11 cellular contexts compared by ENCODE assay signal in the genomic region with DNA sequence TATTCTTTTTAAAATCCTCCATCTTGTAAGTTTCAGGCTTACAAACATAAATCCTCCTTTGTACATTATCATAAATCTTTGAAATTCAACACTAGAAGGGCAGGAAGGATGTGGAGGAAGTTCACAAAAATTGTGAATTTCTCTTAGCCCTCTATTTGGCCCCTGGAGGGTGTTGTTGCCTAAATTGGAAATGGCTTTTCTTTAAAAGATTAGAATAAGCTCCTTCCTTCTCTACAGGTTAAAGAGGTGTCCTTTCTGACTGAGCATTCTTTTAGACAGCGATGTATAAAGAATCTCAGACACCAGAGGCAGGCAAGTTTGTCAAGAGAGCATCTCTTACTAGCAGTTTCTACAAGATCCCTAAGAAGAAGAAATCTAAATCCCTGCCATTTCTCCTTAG.
"Had no signal": no experiment of that assay in that cellular context is flagged by ENCODE, and none has a peak within 500 bp of the region (broad histone marks: within the 10 kb centered on the region; RNA-seq: fewer than 3 reads in every experiment).

No MANE protein-coding gene starts in this region.

- ATAC-seq: activated T-cell treated with anti-CD3 and anti-CD28 coated beads, Interleukin-2, amount 50 U/mL, for 4 hours; left lung had no signal

- DNase-seq: activated CD4-positive, CD25-positive, alpha-beta regulatory T cell treated with anti-CD3 and anti-CD28 coated beads, Interleukin-2, amount 50 U/mL, for 72 hours; activated T-cell treated with anti-CD3 and anti-CD28 coated beads, Interleukin-2, amount 50 U/mL, for 4 hours; brain microvascular endothelial cell; esophagus squamous epithelium; hippocampal formation; kidney; left lung; mammary epithelial cell; stimulated activated CD4-positive, alpha-beta T cell treated with anti-CD3 and anti-CD28 coated beads, Interleukin-1b, Interleukin-23, amount 100 ng/mL, for 48 hours; SW 1271 had no signal

- H3K4me3 Mint-ChIP-seq: activated T-cell treated with anti-CD3 and anti-CD28 coated beads, Interleukin-2, amount 50 U/mL, for 4 hours; central memory CD8-positive, alpha-beta T cell had no signal

- H3K27me3 Mint-ChIP-seq: central memory CD8-positive, alpha-beta T cell had no signal

- H3K4me1 Mint-ChIP-seq: central memory CD8-positive, alpha-beta T cell had no signal

- H3K9me3 Mint-ChIP-seq: activated T-cell treated with anti-CD3 and anti-CD28 coated beads, Interleukin-2, amount 50 U/mL, for 4 hours; central memory CD8-positive, alpha-beta T cell had no signal
